Comparison of ENCODE assay signal across 21 cellular contexts in the genomic region with DNA sequence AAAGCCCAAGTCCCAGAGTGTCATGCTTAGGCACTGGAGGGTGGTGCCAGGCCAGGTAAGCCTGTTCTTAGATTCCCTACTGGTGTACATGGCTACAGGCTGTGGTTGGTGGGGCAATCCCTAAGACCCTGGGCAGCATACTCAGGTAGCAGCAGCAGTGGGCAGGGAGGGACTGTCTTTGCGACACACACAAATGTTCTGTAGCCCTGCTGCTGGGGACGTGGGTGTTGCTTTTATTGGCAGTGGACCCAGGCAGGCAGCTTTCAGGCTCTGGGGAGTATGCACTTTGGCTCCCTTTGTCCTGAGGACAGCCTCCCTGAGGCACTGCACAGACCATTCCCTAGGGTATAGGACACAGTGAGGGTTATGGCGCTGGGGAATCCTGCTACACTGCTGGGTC.
"Had no signal": no experiment of that assay in that cellular context is flagged by ENCODE, and none has a peak within 500 bp of the region (broad histone marks: within the 10 kb centered on the region; RNA-seq: fewer than 3 reads in every experiment).

No MANE protein-coding gene starts in this region.

- DNase-seq: KBM-7, MG63, NCI-H1092, NCI-H1105 treated with DMSO at 0.1 percent for 48 hours, NCI-H1417 treated with DMSO at 0.1 percent for 48 hours, NCI-H146, NCI-H1694 treated with DMSO at 0.1 percent for 48 hours, NCI-H1930, NCI-H2081, NCI-H2107, NCI-H226, NCI-H446, NCI-H510A, NCI-H524 treated with DMSO at 0.1 percent for 48 hours, NCI-H69, NCI-H774, RPMI8226, SHP77 had no signal

- H3K27me3 ChIP-seq: SJCRH30 had no signal

- H3K4me1 ChIP-seq: SJCRH30 had no signal

- H3K36me3 ChIP-seq: MG63, SJCRH30 had no signal

- H3K4me3 ChIP-seq: MG63, SJCRH30 had no signal

- H3K9me3 ChIP-seq: MG63, SJCRH30 had no signal

- ATAC-seq: SK-N-SH treated with all-trans-retinoic acid at 6 μM for 48 hours had no signal

- H3K27ac ChIP-seq: HL-60, SJCRH30 had no signal
